In genomic region chr1:204409111-204409510, GRCh38 we compare ENCODE assay signal across 9 cellular contexts.
A peak's percentile ranks its signal among the peaks of the same experiment; 100 is the strongest.
DNase-seq lines count a peak whose midpoint lies in the region; ATAC-seq and TF ChIP-seq lines count a peak whose summit lies in the region.
"Had no signal": no experiment of that assay in that cellular context is flagged by ENCODE, and none has a peak within 500 bp of the region (broad histone marks: within the 10 kb centered on the region; RNA-seq: fewer than 3 reads in every experiment).

No MANE protein-coding gene starts in this region.

- TF ChIP-seq CTCF in AG10803 (conservative IDR thresholded peaks at IDR 0.05; ENCODE audit: low read length) (no peak), cardiac fibroblast (IDR thresholded peaks at IDR 0.05; ENCODE audit: low read depth, low read length) (no peak), GM13977 (IDR thresholded peaks at IDR 0.05; ENCODE audit: extremely low read depth, insufficient read depth, missing control alignments) (no peak)

- no peak for ATAC-seq in GM21515 (IDR thresholded peaks at IDR 0.05; ENCODE audit: unreplicated experiment)
- no peak for ATAC-seq in GM21737 (IDR thresholded peaks at IDR 0.05; ENCODE audit: unreplicated experiment)

- H3K9ac ChIP-seq in mucosa of rectum (ENCODE audit: low read depth in 1 of 2, low read length in 2 of 2): peak overlapping the region; percentile 99 to 100

- H3K36me3 ChIP-seq in mucosa of rectum (ENCODE audit: control insufficient read depth in 2 of 2, insufficient read depth in 2 of 2, low read length in 2 of 2): peaks cover 13 to 19% of the 10 kb centered on the region in 2 donors

- DNase-seq in AG10803 (ENCODE audit: low read depth) (peak; percentile 13), KBM-7 (peak; percentile 35), cardiac fibroblast (ENCODE audit: low read depth in 2 of 2) (peak in 1 of 2 donors; percentile 19), GM13977 (ENCODE audit: low spot score) (no peak), hippocampal formation (lab: John Stamatoyannopoulos, UW) (no peak)
- DNase-seq: HCEC 1CT had no signal

- in situ Hi-C loops in KBM-7 (cut with MboI; ENCODE audit: low pct_unique_long_range_greater_than_20kb, low sequenced_read_pairs): no loop called here
- in situ Hi-C loops in GM13977 (cut with MboI; ENCODE audit: low pct_unique_long_range_greater_than_20kb, low sequenced_read_pairs, unreplicated experiment): no loop called here

- H3K4me3 ChIP-seq in AG10803 (ENCODE audit: low read length) (peak overlapping the region; percentile 100), cardiac fibroblast (replicated peaks in 1 of 2; ENCODE audit: low read depth in 2 of 2, low read length in 2 of 2) (peak overlapping the region; percentile 77 to 97), mucosa of rectum (ENCODE audit: low read length in 2 of 2) (peak overlapping the region; percentile 83 to 99)

- H3K9me3 ChIP-seq in mucosa of rectum (ENCODE audit: control insufficient read depth in 2 of 2, low read length in 2 of 2): no peaks in the 10 kb centered on the region

- H3K27ac ChIP-seq in mucosa of rectum (ENCODE audit: low read depth in 2 of 2, low read length in 2 of 2): peak overlapping the region in 1 of 2 donors; percentile 100

- no peaks in the 10 kb centered on the region for H3K27me3 ChIP-seq in mucosa of rectum (ENCODE audit: control insufficient read depth in 2 of 2, insufficient read depth in 2 of 2, low read length in 2 of 2)

- H3K4me1 ChIP-seq in mucosa of rectum (ENCODE audit: control insufficient read depth in 2 of 2, insufficient read depth in 2 of 2, low read length in 2 of 2): peaks cover 7 to 13% of the 10 kb centered on the region in 2 donors

Comparison
In these comparisons a context has a peak if more than half of its experiments do, and no peak if none do; other contexts are left out.
1. DNase-seq: peak in AG10803 (single experiment) and KBM-7 (single experiment); none in GM13977 (single experiment) and hippocampal formation (0 of 2).
2. Peak in every context shown above with its lines, with median percentiles within 50 percentile points of each other: H3K4me3 ChIP-seq.